In genomic region chr18:11316546-11316945, GRCh38 we compare ENCODE assay signal across 17 cellular contexts.
DNase-seq lines count a peak whose midpoint lies in the region; ATAC-seq and TF ChIP-seq lines count a peak whose summit lies in the region.
"Had no signal": no experiment of that assay in that cellular context is flagged by ENCODE, and none has a peak within 500 bp of the region (broad histone marks: within the 10 kb centered on the region; RNA-seq: fewer than 3 reads in every experiment).

No MANE protein-coding gene starts in this region.

- no peak for TF ChIP-seq CTCF in endodermal cell (conservative IDR thresholded peaks at IDR 0.05)

- H3K4me1 Mint-ChIP-seq in endodermal cell, result peaks cover 31% of the 10 kb centered on the region
- H3K4me1 Mint-ChIP-seq: CD4-positive, alpha-beta memory T cell; GM23338 had no signal

- H3K27ac ChIP-seq in endodermal cell (ENCODE audit: low read depth, low read length), result no peak overlapping the region
- H3K27ac ChIP-seq: BLaER1 had no signal

- no peak for ATAC-seq in GM21526 (IDR thresholded peaks at IDR 0.05; ENCODE audit: low FRiP score, unreplicated experiment)
- ATAC-seq in GM19452 (IDR thresholded peaks at IDR 0.05; ENCODE audit: unreplicated experiment), result no peak
- ATAC-seq in HG02884 (IDR thresholded peaks at IDR 0.05; ENCODE audit: unreplicated experiment), result no peak
- ATAC-seq: GM12878, GM23338, HCT116 had no signal

- no peaks in the 10 kb centered on the region for H3K36me3 Mint-ChIP-seq in endodermal cell (ENCODE audit: low read depth)
- H3K36me3 Mint-ChIP-seq: CD14-positive monocyte; CD4-positive, alpha-beta memory T cell had no signal

- H3K36me3 ChIP-seq in endodermal cell (ENCODE audit: control insufficient read depth, insufficient read depth, low read length), result no peaks in the 10 kb centered on the region
- H3K36me3 ChIP-seq: BLaER1 had no signal

- no peaks in the 10 kb centered on the region for H3K4me1 ChIP-seq in endodermal cell (ENCODE audit: control insufficient read depth, insufficient read depth, low read length)

- no peak overlapping the region for H3K27ac Mint-ChIP-seq in endodermal cell
- H3K27ac Mint-ChIP-seq: CD14-positive monocyte; CD4-positive, alpha-beta memory T cell; GM23338; HFFc6 had no signal

- DNase-seq in ELR (ENCODE audit: low read depth) (peak; percentile 41), M059J (ENCODE audit: low read depth) (peak; percentile 79), endodermal cell (no peak), HPDE6-E6E7 (ENCODE audit: extremely low spot score) (no peak)
- DNase-seq: 8988T; CD4-positive, alpha-beta memory T cell; DMS153; DMS79; HFFc6 had no signal

- H3K4me3 Mint-ChIP-seq in endodermal cell, result no peak overlapping the region
- H3K4me3 Mint-ChIP-seq: CD14-positive monocyte; CD4-positive, alpha-beta memory T cell; GM23338; HFFc6 had no signal

- no peaks in the 10 kb centered on the region for H3K27me3 Mint-ChIP-seq in endodermal cell (ENCODE audit: insufficient read depth)
- H3K27me3 Mint-ChIP-seq: CD4-positive, alpha-beta memory T cell had no signal

- H3K9me3 ChIP-seq in endodermal cell (ENCODE audit: control insufficient read depth, low read length), result no peaks in the 10 kb centered on the region
- H3K9me3 ChIP-seq: BLaER1 had no signal

- no peaks in the 10 kb centered on the region for H3K27me3 ChIP-seq in endodermal cell (ENCODE audit: control insufficient read depth, insufficient read depth, low read length, poor library complexity, severe bottlenecking)
- H3K27me3 ChIP-seq: BLaER1 had no signal

- H3K4me3 ChIP-seq in endodermal cell (ENCODE audit: low read length), result peak overlapping the region; percentile 63
- H3K4me3 ChIP-seq: BLaER1, GM12878, GM23338 had no signal

- no peak overlapping the region for H3K9ac ChIP-seq in endodermal cell (ENCODE audit: extremely low read depth, low read length, poor library complexity, severe bottlenecking)
- H3K9ac ChIP-seq: BLaER1 had no signal

- H3K9me3 Mint-ChIP-seq in endodermal cell, result no peaks in the 10 kb centered on the region
- H3K9me3 Mint-ChIP-seq: CD4-positive, alpha-beta memory T cell; GM23338; HFFc6 had no signal

Comparison
In these comparisons a context has a peak if more than half of its experiments do, and no peak if none do; other contexts are left out.
1. DNase-seq: peak in ELR (single experiment) and M059J (single experiment); none in endodermal cell (single experiment) and HPDE6-E6E7 (single experiment).